In the genomic region with DNA sequence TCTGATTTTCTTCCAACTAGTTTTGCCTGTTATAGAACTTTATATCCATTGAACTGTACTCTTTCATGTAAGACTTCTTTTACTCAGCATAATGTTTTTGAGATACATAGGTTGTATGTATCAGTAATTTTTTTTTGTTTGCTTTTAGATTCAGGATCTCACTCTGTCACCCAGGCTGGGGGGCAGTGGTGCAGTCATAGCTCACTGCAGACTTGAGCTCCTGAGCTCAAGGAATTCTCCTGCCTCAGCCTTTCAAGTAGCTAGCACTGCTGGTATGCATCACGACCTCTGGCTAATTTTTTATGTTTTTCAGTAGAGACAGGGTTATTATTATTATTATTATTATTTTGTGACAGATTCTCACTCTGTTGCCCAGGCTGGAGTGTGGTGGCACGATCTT, we compare ENCODE assay signal across 9 cellular contexts.
A peak's percentile ranks its signal among the peaks of the same experiment; 100 is the strongest.
DNase-seq lines count a peak whose midpoint lies in the region; ATAC-seq, FAIRE-seq and TF ChIP-seq lines count a peak whose summit lies in the region.
"Had no signal": no experiment of that assay in that cellular context is flagged by ENCODE, and none has a peak within 500 bp of the region (broad histone marks: within the 10 kb centered on the region; RNA-seq: fewer than 3 reads in every experiment).

No MANE protein-coding gene starts in this region.

- peak overlapping the region in 9 of 10 donors; percentile 17 to 87 (median 79) for H3K27ac Mint-ChIP-seq in naive thymus-derived CD8-positive, alpha-beta T cell

- ATAC-seq in naive thymus-derived CD8-positive, alpha-beta T cell: no peak

- no peaks in the 10 kb centered on the region for H3K36me3 ChIP-seq in HUES48 (ENCODE audit: control insufficient read depth, insufficient read depth, low read length)
- no peaks in the 10 kb centered on the region for H3K36me3 ChIP-seq in bronchial epithelial cell (ENCODE audit: control insufficient read depth, insufficient read depth, low read length)

- FAIRE-seq in bronchial epithelial cell (lab: Jason Lieb, UNC): no peak

- H3K4me3 ChIP-seq in AG10803 (ENCODE audit: low read length) (peak overlapping the region; percentile 56), HUES48 (ENCODE audit: low read depth, low read length) (peak overlapping the region; percentile 65), bronchial epithelial cell (ENCODE audit: low read depth, low read length) (peak overlapping the region; percentile 45)

- H3K9me3 Mint-ChIP-seq in naive thymus-derived CD8-positive, alpha-beta T cell: peaks cover 0 to 3% (median 0%) of the 10 kb centered on the region in 9 donors

- no peak for TF ChIP-seq CTCF in AG10803 (conservative IDR thresholded peaks at IDR 0.05; ENCODE audit: low read length)
- no peak for TF ChIP-seq CTCF in bronchial epithelial cell (IDR thresholded peaks at IDR 0.05; ENCODE audit: insufficient read depth, low read length, severe bottlenecking)

- DNase-seq in AG10803 (ENCODE audit: low read depth): no peak
- no peak for DNase-seq in bronchial epithelial cell (ENCODE audit: low read depth)
- no peak for DNase-seq in naive thymus-derived CD8-positive, alpha-beta T cell
- DNase-seq in LoVo (ENCODE audit: low spot score): no peak
- DNase-seq in RKO (ENCODE audit: low spot score): no peak
- DNase-seq in NCI-H1417 (lab: John Stamatoyannopoulos, UW): no peak
- no peak for DNase-seq in GDM1 (lab: John Stamatoyannopoulos, UW)
- DNase-seq: NCI-H1048 had no signal

- POLR2A ChIA-PET in naive thymus-derived CD8-positive, alpha-beta T cell (lab: Charles Lee): interaction anchor here (1.2 to 2.1 kb wide), 2 partner anchors 65 to 109 kb away, joined by 4 to 21 read pairs; a partner anchor contains a TSS

- no peaks in the 10 kb centered on the region for H3K27me3 Mint-ChIP-seq in naive thymus-derived CD8-positive, alpha-beta T cell

- no peaks in the 10 kb centered on the region for H3K9me3 ChIP-seq in HUES48 (ENCODE audit: control insufficient read depth, insufficient read depth, low read length)

- H3K9ac ChIP-seq in HUES48 (ENCODE audit: low read depth, low read length): no peak overlapping the region

- H3K27me3 ChIP-seq in HUES48 (ENCODE audit: control insufficient read depth, insufficient read depth, low read length): no peaks in the 10 kb centered on the region
- no peaks in the 10 kb centered on the region for H3K27me3 ChIP-seq in bronchial epithelial cell (ENCODE audit: control insufficient read depth, insufficient read depth, low read length)

- peak overlapping the region; percentile 83 to 92 (median 87) for H3K4me3 Mint-ChIP-seq in naive thymus-derived CD8-positive, alpha-beta T cell

- H3K36me3 Mint-ChIP-seq in naive thymus-derived CD8-positive, alpha-beta T cell: no peaks in the 10 kb centered on the region

- peaks cover 5 to 10% (median 7%) of the 10 kb centered on the region in 4 donors for H3K4me1 Mint-ChIP-seq in naive thymus-derived CD8-positive, alpha-beta T cell

- peaks cover 10% of the 10 kb centered on the region for H3K4me1 ChIP-seq in HUES48 (ENCODE audit: control insufficient read depth, insufficient read depth, low read length)

- no peak overlapping the region for H3K27ac ChIP-seq in HUES48 (ENCODE audit: low read depth, low read length)
